ENCODE assay signal across 8 cellular contexts in genomic region chr17:35577826-35578194, GRCh38. TPM values are rescaled to one million over a fixed set of nuclear protein-coding genes. Genes with fewer than 3 reads are reported as not detected.
DNase-seq lines count a peak whose midpoint lies in the region; ATAC-seq and TF ChIP-seq lines count a peak whose summit lies in the region.

No MANE protein-coding gene starts in this region.

- H3K9me3 Mint-ChIP-seq in activated naive CD8-positive, alpha-beta T cell treated with anti-CD3 and anti-CD28 coated beads for 36 hours: no peaks in the 10 kb centered on the region
- H3K9me3 Mint-ChIP-seq in stimulated activated effector memory CD8-positive, alpha-beta T cell treated with anti-CD3 and anti-CD28 coated beads, Interleukin-12 subunit alpha, Interleukin-12 subunit beta, amount 100 ng/mL, for 72 hours: no peaks in the 10 kb centered on the region

- no peaks in the 10 kb centered on the region for H3K27me3 Mint-ChIP-seq in activated naive CD8-positive, alpha-beta T cell treated with anti-CD3 and anti-CD28 coated beads for 36 hours

- peak; percentile 3 for ATAC-seq in stimulated activated effector memory CD8-positive, alpha-beta T cell treated with anti-CD3 and anti-CD28 coated beads, Interleukin-12 subunit alpha, Interleukin-12 subunit beta, amount 100 ng/mL, for 72 hours
- ATAC-seq in GM18520 (IDR thresholded peaks at IDR 0.05; ENCODE audit: unreplicated experiment): no peak

- H3K79me2 ChIP-seq in ACC112 (ENCODE audit: control insufficient read depth, insufficient read depth, low read length, unreplicated experiment): peaks cover 9% of the 10 kb centered on the region

- peak overlapping the region; percentile 97 for H3K27ac Mint-ChIP-seq in activated naive CD8-positive, alpha-beta T cell treated with anti-CD3 and anti-CD28 coated beads for 36 hours
- peak overlapping the region; percentile 99 for H3K27ac Mint-ChIP-seq in stimulated activated effector memory CD8-positive, alpha-beta T cell treated with anti-CD3 and anti-CD28 coated beads, Interleukin-12 subunit alpha, Interleukin-12 subunit beta, amount 100 ng/mL, for 72 hours

- no CpG with 5 or more reads among the region's 8 CpGs for WGBS in iPS DF 6.9 (ENCODE audit: insufficient coverage, insufficient read length)

- peak overlapping the region; percentile 81 for H3K4me3 ChIP-seq in ACC112 (ENCODE audit: low read depth, low read length)
- H3K4me3 ChIP-seq in iPS DF 6.9 (ENCODE audit: low read length): peak overlapping the region; percentile 94; the same call in 1 of the 2 replicates

- H3K36me3 ChIP-seq in ACC112 (ENCODE audit: insufficient read depth, low read length) (peaks cover 5% of the 10 kb centered on the region; the same call in 1 of the 2 replicates), iPS DF 6.9 (ENCODE audit: control insufficient read depth, insufficient read depth, low read length) (no peaks in the 10 kb centered on the region; the same call in 1 of the 2 replicates)

- POLR2A ChIA-PET in HEK293T (lab: Yijun Ruan, JAX): interaction anchor here (0.9 to 6.2 kb wide), 25 partner anchors 9 to 487 kb away, joined by 3 to 134 read pairs (median 5); partner anchors contain the start of genes AP2B1, MMP28, RASL10B and SLFN11

- peak overlapping the region; percentile 33 for H3K27ac ChIP-seq in ACC112 (ENCODE audit: low read depth, low read length)
- no peak overlapping the region for H3K27ac ChIP-seq in iPS DF 6.9 (ENCODE audit: low read length)

- no peak for DNase-seq in HEK293T (ENCODE audit: extremely low spot score)
- peak; percentile 12 for DNase-seq in activated naive CD8-positive, alpha-beta T cell treated with anti-CD3 and anti-CD28 coated beads for 36 hours
- DNase-seq in iPS DF 6.9 (ENCODE audit: low read depth, low spot score): no peak
- DNase-seq in stimulated activated effector memory CD8-positive, alpha-beta T cell treated with anti-CD3 and anti-CD28 coated beads, Interleukin-12 subunit alpha, Interleukin-12 subunit beta, amount 100 ng/mL, for 72 hours (ENCODE audit: low spot score in 2 of 2): no peak
- no peak for DNase-seq in stimulated activated naive CD4-positive, alpha-beta T cell treated with Interleukin-2 at 50 U/mL for 16 hours (lab: John Stamatoyannopoulos, UW)
- no peak for DNase-seq in COR-L47 (lab: John Stamatoyannopoulos, UW)

- H3K27me3 ChIP-seq in ACC112 (ENCODE audit: insufficient read depth, low read length) (no peaks in the 10 kb centered on the region), iPS DF 6.9 (ENCODE audit: control insufficient read depth, insufficient read depth, low read length) (no peaks in the 10 kb centered on the region)

- no peaks in the 10 kb centered on the region for H3K9me3 ChIP-seq in iPS DF 6.9 (ENCODE audit: control insufficient read depth, insufficient read depth, low read length)

- H2AFZ ChIP-seq in ACC112 (ENCODE audit: low read length, unreplicated experiment): peak overlapping the region; percentile 89

- H3K4me3 Mint-ChIP-seq in activated naive CD8-positive, alpha-beta T cell treated with anti-CD3 and anti-CD28 coated beads for 36 hours: peak overlapping the region; percentile 91
- H3K4me3 Mint-ChIP-seq in stimulated activated effector memory CD8-positive, alpha-beta T cell treated with anti-CD3 and anti-CD28 coated beads, Interleukin-12 subunit alpha, Interleukin-12 subunit beta, amount 100 ng/mL, for 72 hours: peak overlapping the region; percentile 99

- peaks cover 25% of the 10 kb centered on the region for H3K4me1 Mint-ChIP-seq in activated naive CD8-positive, alpha-beta T cell treated with anti-CD3 and anti-CD28 coated beads for 36 hours
- H3K4me1 Mint-ChIP-seq in stimulated activated effector memory CD8-positive, alpha-beta T cell treated with anti-CD3 and anti-CD28 coated beads, Interleukin-12 subunit alpha, Interleukin-12 subunit beta, amount 100 ng/mL, for 72 hours: peaks cover 21% of the 10 kb centered on the region

- H3K36me3 Mint-ChIP-seq in activated naive CD8-positive, alpha-beta T cell treated with anti-CD3 and anti-CD28 coated beads for 36 hours: peaks cover 7% of the 10 kb centered on the region
- H3K36me3 Mint-ChIP-seq in stimulated activated effector memory CD8-positive, alpha-beta T cell treated with anti-CD3 and anti-CD28 coated beads, Interleukin-12 subunit alpha, Interleukin-12 subunit beta, amount 100 ng/mL, for 72 hours: peaks cover 35% of the 10 kb centered on the region

- CTCF ChIA-PET in HEK293T (lab: Yijun Ruan, JAX): interaction anchor here (0.6 kb wide), 1 partner anchor 1070 kb away, joined by 3 read pairs; no protein-coding TSS in a partner anchor

- H3K4me1 ChIP-seq in ACC112 (ENCODE audit: control insufficient read depth, insufficient read depth, low read length, unreplicated experiment) (peaks cover 18% of the 10 kb centered on the region), iPS DF 6.9 (ENCODE audit: control insufficient read depth, insufficient read depth, low read length) (no peaks in the 10 kb centered on the region)

TF ChIP-seq in HEK293T, 16 proteins besides CTCF, POLR2A, EP300 and RAD21:
- no peak for TF ChIP-seq FOXA1 (IDR thresholded peaks at IDR 0.05)
- peak; percentile 57; the same call in 1 of the 2 replicates for TF ChIP-seq PKNOX1 (IDR thresholded peaks at IDR 0.05)
- no peak for TF ChIP-seq ARNT (IDR thresholded peaks at IDR 0.05)
- no peak for TF ChIP-seq BHLHE40 (IDR thresholded peaks at IDR 0.05; ENCODE audit: borderline replicate concordance)
- no peak for TF ChIP-seq SP1 (IDR thresholded peaks at IDR 0.05)
- TF ChIP-seq TARDBP (IDR thresholded peaks at IDR 0.05): no peak

RNA-seq across cellular contexts. Expression of gene PEX12, which starts 0.6 kb away (rescaled TPM):
- 1 to 10 TPM; 6.6 to 6.9 TPM for total RNA-seq in activated naive CD8-positive, alpha-beta T cell treated with anti-CD3 and anti-CD28 coated beads for 36 hours

RNA-seq across cellular contexts. Expression of gene AP2B1, which starts 9.3 kb away (rescaled TPM):
- 100 to 1,000 TPM; 147 to 150 TPM for total RNA-seq in activated naive CD8-positive, alpha-beta T cell treated with anti-CD3 and anti-CD28 coated beads for 36 hours

RNA-seq across cellular contexts. Expression of gene SLFN14, which starts 17.2 kb away (rescaled TPM):
- total RNA-seq in activated naive CD8-positive, alpha-beta T cell treated with anti-CD3 and anti-CD28 coated beads for 36 hours: under 1 TPM; 0.10 to 0.14 TPM

RNA-seq across cellular contexts. Expression of gene SLFN12L, which starts 40.3 kb away (rescaled TPM):
- 10 to 100 TPM; 32.6 to 35.9 TPM for total RNA-seq in activated naive CD8-positive, alpha-beta T cell treated with anti-CD3 and anti-CD28 coated beads for 36 hours
